8 cellular contexts compared by ENCODE assay signal in the genomic region with DNA sequence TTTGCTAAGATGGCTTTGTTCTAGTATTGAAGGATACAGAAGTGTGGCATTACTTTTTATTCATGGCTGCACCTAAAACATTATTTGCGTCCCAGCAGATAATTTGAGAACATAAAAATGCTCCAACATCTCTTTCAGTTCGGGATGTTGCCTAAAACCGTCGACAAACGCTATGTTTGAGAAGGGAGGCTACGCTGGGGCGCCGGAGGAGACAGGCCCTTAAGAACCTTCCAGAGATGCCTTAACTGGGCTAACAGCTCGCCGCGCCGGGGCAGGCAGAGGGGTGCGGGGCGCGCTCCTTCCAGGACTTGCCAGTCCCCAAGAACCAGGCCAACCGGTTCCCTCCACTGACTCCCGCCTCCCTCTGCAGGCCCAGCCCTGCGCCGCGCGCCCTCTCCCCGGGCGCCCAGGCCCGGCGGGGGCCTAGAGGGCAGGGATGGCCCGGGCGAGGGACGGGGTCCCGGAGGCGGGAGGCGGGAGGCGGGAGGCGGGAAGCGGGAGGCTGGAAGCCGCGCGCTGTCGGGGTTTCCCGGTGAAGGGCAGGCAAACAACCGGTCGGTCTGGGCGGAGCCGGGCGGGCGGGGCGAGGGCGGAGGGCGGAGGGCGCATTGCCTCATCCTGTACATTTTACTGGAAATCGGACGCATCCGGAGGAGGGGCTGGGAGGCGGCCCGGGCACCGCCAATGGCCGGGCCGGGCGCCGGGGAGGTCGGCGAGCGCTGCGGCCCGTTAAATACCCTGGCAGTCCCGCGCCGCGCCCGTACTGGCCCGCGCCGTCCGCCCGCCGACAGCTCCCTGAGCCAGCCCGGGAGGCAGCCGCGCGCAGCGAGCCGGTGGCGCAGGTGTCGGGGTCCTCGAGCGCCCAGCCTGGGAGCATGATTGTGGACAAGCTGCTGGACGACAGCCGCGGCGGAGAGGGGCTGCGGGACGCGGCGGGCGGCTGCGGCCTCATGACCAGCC.
DNase-seq lines count a peak whose midpoint lies in the region; ATAC-seq and TF ChIP-seq lines count a peak whose summit lies in the region.

A gene with protein sequence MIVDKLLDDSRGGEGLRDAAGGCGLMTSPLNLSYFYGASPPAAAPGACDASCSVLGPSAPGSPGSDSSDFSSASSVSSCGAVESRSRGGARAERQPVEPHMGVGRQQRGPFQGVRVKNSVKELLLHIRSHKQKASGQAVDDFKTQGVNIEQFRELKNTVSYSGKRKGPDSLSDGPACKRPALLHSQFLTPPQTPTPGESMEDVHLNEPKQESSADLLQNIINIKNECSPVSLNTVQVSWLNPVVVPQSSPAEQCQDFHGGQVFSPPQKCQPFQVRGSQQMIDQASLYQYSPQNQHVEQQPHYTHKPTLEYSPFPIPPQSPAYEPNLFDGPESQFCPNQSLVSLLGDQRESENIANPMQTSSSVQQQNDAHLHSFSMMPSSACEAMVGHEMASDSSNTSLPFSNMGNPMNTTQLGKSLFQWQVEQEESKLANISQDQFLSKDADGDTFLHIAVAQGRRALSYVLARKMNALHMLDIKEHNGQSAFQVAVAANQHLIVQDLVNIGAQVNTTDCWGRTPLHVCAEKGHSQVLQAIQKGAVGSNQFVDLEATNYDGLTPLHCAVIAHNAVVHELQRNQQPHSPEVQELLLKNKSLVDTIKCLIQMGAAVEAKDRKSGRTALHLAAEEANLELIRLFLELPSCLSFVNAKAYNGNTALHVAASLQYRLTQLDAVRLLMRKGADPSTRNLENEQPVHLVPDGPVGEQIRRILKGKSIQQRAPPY (plus strand): TSS at position 761 of the 960 bp plus-strand sequence. CDS start 115 bp downstream, at position 876.

- TF ChIP-seq CTCF in AG09309 (IDR thresholded peaks at IDR 0.05; ENCODE audit: control insufficient read depth, insufficient read depth, low read depth, low read length, missing control alignments), result no peak

- ATAC-seq in GM19035 (IDR thresholded peaks at IDR 0.05; ENCODE audit: unreplicated experiment), result peak; percentile 78
- ATAC-seq in HG03342 (IDR thresholded peaks at IDR 0.05; ENCODE audit: unreplicated experiment), result peak; percentile 73

- DNase-seq in AG09309 (ENCODE audit: low read depth) (peak; percentile 74), NCI-H524 treated with DMSO at 0.1 percent for 48 hours (lab: John Stamatoyannopoulos, UW) (peak; percentile 27), kidney tubule cell (ENCODE audit: low spot score) (peak; percentile 96)
- peak; percentile 91 to 94 for DNase-seq in activated CD4-positive, alpha-beta T cell treated with anti-CD3 and anti-CD28 coated beads for 4 hours
- peak; percentile 69 to 91 (median 83) for DNase-seq in stimulated activated CD4-positive, alpha-beta T cell treated with anti-CD3 and anti-CD28 coated beads, Interleukin-1b, Interleukin-23, amount 100 ng/mL, for 24 hours (ENCODE audit: low read depth in 4 of 4, low spot score in 1 of 4)

- H3K27ac ChIP-seq in cingulate gyrus (ENCODE audit: low read depth, low read length), result peak within 1 kb of the TSS; percentile 86

- peak within 1 kb of the TSS; percentile 68 for H3K4me3 ChIP-seq in AG09309 (ENCODE audit: control insufficient read depth, low read depth, low read length)

Comparison
In these comparisons a context has a peak if more than half of its experiments do, and no peak if none do; other contexts are left out.
1. Peak in every context shown above with its lines: DNase-seq, ATAC-seq, H3K4me3 ChIP-seq and H3K27ac ChIP-seq.
2. DNase-seq: peak in every context shown above with its lines; median percentile 96 in kidney tubule cell; 92 in activated CD4-positive, alpha-beta T cell treated with anti-CD3 and anti-CD28 coated beads for 4 hours; 83 in stimulated activated CD4-positive, alpha-beta T cell treated with anti-CD3 and anti-CD28 coated beads, Interleukin-1b, Interleukin-23, amount 100 ng/mL, for 24 hours; 74 in AG09309; 27 in NCI-H524 treated with DMSO at 0.1 percent for 48 hours.